In genomic region chr1:11654571-11655262, GRCh38 we compare ENCODE assay signal across 1 cellular context.
TF ChIP-seq lines count a peak whose summit lies in the region.

Gene FBXO44 (plus strand): TSS chr1:11654877. CDS start chr1:11655836, 959 bp downstream.

TF ChIP-seq in HepG2, 621 proteins besides CTCF, POLR2A, EP300 and RAD21 (continued from another document):
- TF ChIP-seq ZNF687 (CRISPR knock-in tag; IDR thresholded peaks at IDR 0.05) (peak; percentile 39), KDM3A (CRISPR knock-in tag; IDR thresholded peaks at IDR 0.05; ENCODE audit: low read depth) (0 out of 2 replicates have a peak, but pooled peaks have one; percentile 11), ZNF441 (CRISPR knock-in tag; IDR thresholded peaks at IDR 0.05; ENCODE audit: borderline replicate concordance) (0 out of 2 replicates have a peak, but pooled peaks have one; percentile 32), ZFX (CRISPR knock-in tag; IDR thresholded peaks at IDR 0.05; ENCODE audit: low read depth) (peak; percentile 50), POLR2AphosphoS5 (IDR thresholded peaks at IDR 0.05; ENCODE audit: low read depth, low read length) (peak; percentile 6; the same call in 1 of the 2 replicates), ZSCAN21 (CRISPR knock-in tag; IDR thresholded peaks at IDR 0.05; ENCODE audit: borderline replicate concordance) (peak; percentile 42; the same call in 1 of the 2 replicates), ZNF253 (CRISPR knock-in tag; IDR thresholded peaks at IDR 0.05; ENCODE audit: borderline replicate concordance) (peak; percentile 16; the same call in 1 of the 2 replicates), PAXIP1 (CRISPR knock-in tag; conservative IDR thresholded peaks at IDR 0.05) (0 out of 2 replicates have a peak, but pooled peaks have one; percentile 10), SP5 (CRISPR knock-in tag; IDR thresholded peaks at IDR 0.05; ENCODE audit: borderline replicate concordance, low read depth) (peak; percentile 45; the same call in 1 of the 2 replicates)
